ENCODE assay signal across 16 cellular contexts in genomic region chr18:74281011-74281638, GRCh38. TPM values are rescaled to one million over a fixed set of nuclear protein-coding genes. Genes with fewer than 3 reads are reported as not detected.
DNase-seq lines count a peak whose midpoint lies in the region; FAIRE-seq and TF ChIP-seq lines count a peak whose summit lies in the region.
"Had no signal": no experiment of that assay in that cellular context is flagged by ENCODE, and none has a peak within 500 bp of the region (broad histone marks: within the 10 kb centered on the region; RNA-seq: fewer than 3 reads in every experiment).

No MANE protein-coding gene starts in this region.

- no peak for FAIRE-seq in kidney (lab: Jason Lieb, UNC)
- FAIRE-seq in GM12891 (lab: Jason Lieb, UNC), result no peak
- FAIRE-seq: colon had no signal

- H3K36me3 ChIP-seq in Caco-2 (ENCODE audit: control insufficient read depth, insufficient read depth, low read length) (no peaks in the 10 kb centered on the region; the same call in 1 of the 2 replicates), kidney (ENCODE audit: control insufficient read depth in 1 of 2, insufficient read depth in 2 of 2, low read length in 2 of 2) (peaks cover 11 to 20% of the 10 kb centered on the region in 2 donors)
- H3K36me3 ChIP-seq: tibial artery had no signal

- peak overlapping the region in 1 of 2 donors; percentile 66 for H3K27ac ChIP-seq in kidney (ENCODE audit: low read depth in 2 of 2, low read length in 2 of 2)

- H3K9me3 ChIP-seq in Caco-2 (no peaks in the 10 kb centered on the region), kidney (ENCODE audit: control insufficient read depth in 1 of 2, low read length in 2 of 2) (no peaks in the 10 kb centered on the region)
- H3K9me3 ChIP-seq: tibial artery had no signal

- H3K9ac ChIP-seq in kidney (ENCODE audit: low read length in 2 of 2), result no peak overlapping the region

- CTCF ChIA-PET in Caco-2 (lab: Charles Lee), result no interaction called here

- TF ChIP-seq CTCF in Caco-2 (IDR thresholded peaks at IDR 0.05; ENCODE audit: insufficient read depth in 1 of 2, low read depth in 1 of 2, low read length in 1 of 2, severe bottlenecking in 1 of 2, unreplicated experiment in 1 of 2), result no peak
- TF ChIP-seq CTCF in brain (conservative IDR thresholded peaks at IDR 0.05), result no peak
- TF ChIP-seq CTCF in nephron (IDR thresholded peaks at IDR 0.05; ENCODE audit: unreplicated experiment in 3 of 3), result no peak
- TF ChIP-seq CTCF in kidney (IDR thresholded peaks at IDR 0.05; ENCODE audit: borderline replicate concordance, extremely low read depth, insufficient read depth), result no peak

- no peak for DNase-seq in Caco-2
- peak; percentile 15 for DNase-seq in NCI-H2081 treated with DMSO at 0.1 percent for 48 hours (lab: John Stamatoyannopoulos, UW)
- no peak for DNase-seq in mesenteric fat pad (ENCODE audit: low spot score)
- no peak for DNase-seq in SK-N-DZ (ENCODE audit: low spot score)
- DNase-seq in kidney, result no peak
- DNase-seq in GM12891 (ENCODE audit: insufficient read length, low spot score), result no peak
- DNase-seq: activated gamma-delta T cell treated with Interleukin-2 at 50 U/mL for 16 hours, NCI-H1930 had no signal

- H3K4me1 Mint-ChIP-seq in Caco-2 (ENCODE audit: low read depth, unreplicated experiment) (peaks cover 30% of the 10 kb centered on the region), brain (peaks cover 77% of the 10 kb centered on the region), nephron (peaks cover 72% of the 10 kb centered on the region)

- BruUV-seq in Caco-2 (replicated peaks; lab: Mats Ljungman, UMichigan), result no TSS peak

- H3K4me3 ChIP-seq in Caco-2 (ENCODE audit: low read depth, low read length) (no peak overlapping the region), kidney (ENCODE audit: low read length in 2 of 2) (no peak overlapping the region)
- H3K4me3 ChIP-seq: tibial artery had no signal

- H3K36me3 Mint-ChIP-seq in Caco-2 (ENCODE audit: insufficient read depth, unreplicated experiment) (peaks cover 27% of the 10 kb centered on the region), brain (peaks cover 6% of the 10 kb centered on the region), nephron (ENCODE audit: low read depth) (peaks cover 8% of the 10 kb centered on the region)

- no peak for TF ChIP-seq POLR2A in GM12891 (IDR thresholded peaks at IDR 0.05; ENCODE audit: low read depth, low read length)

- no peaks in the 10 kb centered on the region for H3K9me3 Mint-ChIP-seq in Caco-2 (ENCODE audit: unreplicated experiment)
- H3K9me3 Mint-ChIP-seq in brain, result no peaks in the 10 kb centered on the region
- H3K9me3 Mint-ChIP-seq in nephron, result no peaks in the 10 kb centered on the region

- H3K27me3 Mint-ChIP-seq in Caco-2 (ENCODE audit: insufficient read depth, unreplicated experiment) (no peaks in the 10 kb centered on the region), brain (no peaks in the 10 kb centered on the region), nephron (ENCODE audit: low read depth) (no peaks in the 10 kb centered on the region)

- POLR2A ChIA-PET in Caco-2 (lab: Charles Lee), result no interaction called here

- H3K4me1 ChIP-seq in Caco-2, result peaks cover 25% of the 10 kb centered on the region
- H3K4me1 ChIP-seq in kidney (ENCODE audit: control insufficient read depth in 1 of 2, insufficient read depth in 1 of 2, low read depth in 1 of 2, low read length in 2 of 2), result peaks cover 69% of the 10 kb centered on the region in 2 donors

- no peaks in the 10 kb centered on the region for H3K27me3 ChIP-seq in Caco-2 (replicated peaks; ENCODE audit: control insufficient read depth, insufficient read depth, low read length)
- H3K27me3 ChIP-seq: tibial artery had no signal

- intact Hi-C loops in Caco-2 (cut with micrococcal nuclease; ENCODE audit: unreplicated experiment) (no loop called here), kidney (cut with DNase I) (loop anchor here (5.0 kb wide), 1 partner anchor 34 kb away; no protein-coding TSS in a partner anchor)

- peak overlapping the region; percentile 64 for H3K4me3 Mint-ChIP-seq in Caco-2 (ENCODE audit: unreplicated experiment)
- peak overlapping the region in 3 of 5 experiments; percentile 2 to 42 (median 10) for H3K4me3 Mint-ChIP-seq in brain
- H3K4me3 Mint-ChIP-seq in nephron, result no peak overlapping the region

- H3K27ac Mint-ChIP-seq in Caco-2 (ENCODE audit: unreplicated experiment) (peak overlapping the region; percentile 93), brain (peak overlapping the region; percentile 16 to 98 (median 89)), nephron (peak overlapping the region; percentile 81 to 94 (median 89))

TF ChIP-seq in GM12891, 5 proteins besides CTCF, POLR2A, EP300 and RAD21:
- TF ChIP-seq POU2F2 (IDR thresholded peaks at IDR 0.05; ENCODE audit: low read depth, low read length) (no peak), POLR2AphosphoS5 (IDR thresholded peaks at IDR 0.05; ENCODE audit: low read depth, low read length) (no peak), SPI1 (IDR thresholded peaks at IDR 0.05; ENCODE audit: low read depth, low read length) (no peak), PAX5 (IDR thresholded peaks at IDR 0.05; ENCODE audit: insufficient read depth, low read length, severe bottlenecking) (no peak), TAF1 (IDR thresholded peaks at IDR 0.05; ENCODE audit: low read depth, low read length) (no peak)
TF ChIP-seq in GM12891: peak in this region for 0.

RNA-seq across cellular contexts. Expression of gene CYB5A, which starts 10.6 kb away (rescaled TPM):
- total RNA-seq in Caco-2 (2022) (103 and 105 TPM in 2 replicates), mesenteric fat pad (353 TPM), kidney (243 TPM)
- polyA plus RNA-seq in brain (ENCODE audit: insufficient read depth, low read depth, low replicate concordance) (243 TPM), kidney (ENCODE audit: insufficient read depth, low read depth, low replicate concordance) (1,143 TPM)
- 64.1 and 81.8 TPM in 2 replicates for polyA plus RNA-seq in SK-N-DZ (2014; cell fraction: cytosol; rRNA removed)
- 57.4 and 116 TPM in 2 replicates for polyA plus RNA-seq in SK-N-DZ (2014; cell fraction: nucleus; rRNA removed)
- 40.7 TPM for polyA plus RNA-seq in GM12891 (2012; ENCODE audit: low read depth, missing spikeins)

RNA-seq across cellular contexts. Expression of gene C18orf63, which starts 34.5 kb away (rescaled TPM):
- total RNA-seq in Caco-2 (2022), result 0.07 TPM in 1 of 2 replicates, not detected in the other
- not detected for polyA plus RNA-seq in brain (ENCODE audit: insufficient read depth, low read depth, low replicate concordance)
- not detected for total RNA-seq in mesenteric fat pad
- polyA plus RNA-seq in SK-N-DZ (2014; cell fraction: cytosol; rRNA removed), result not detected in 2 replicates
- not detected in 2 replicates for polyA plus RNA-seq in SK-N-DZ (2014; cell fraction: nucleus; rRNA removed)
- total RNA-seq in kidney, result not detected
- polyA plus RNA-seq in kidney (ENCODE audit: insufficient read depth, low read depth, low replicate concordance), result not detected
- polyA plus RNA-seq in GM12891 (2012; ENCODE audit: low read depth, missing spikeins), result not detected
- total RNA-seq: HT-29, left lobe of liver, pulmonary artery endothelial cell, SK-MEL-5 had no signal

Comparison
In these comparisons a context has a peak if more than half of its experiments do, and no peak if none do; other contexts are left out.
1. H3K4me3 Mint-ChIP-seq: peak in Caco-2 (single experiment) and brain (3 of 5); none in nephron (0 of 3).
2. Peak in every context shown above with its lines, with median percentiles within 50 percentile points of each other: H3K27ac Mint-ChIP-seq.